Comparison of ENCODE assay signal across 8 cellular contexts in the genomic region with DNA sequence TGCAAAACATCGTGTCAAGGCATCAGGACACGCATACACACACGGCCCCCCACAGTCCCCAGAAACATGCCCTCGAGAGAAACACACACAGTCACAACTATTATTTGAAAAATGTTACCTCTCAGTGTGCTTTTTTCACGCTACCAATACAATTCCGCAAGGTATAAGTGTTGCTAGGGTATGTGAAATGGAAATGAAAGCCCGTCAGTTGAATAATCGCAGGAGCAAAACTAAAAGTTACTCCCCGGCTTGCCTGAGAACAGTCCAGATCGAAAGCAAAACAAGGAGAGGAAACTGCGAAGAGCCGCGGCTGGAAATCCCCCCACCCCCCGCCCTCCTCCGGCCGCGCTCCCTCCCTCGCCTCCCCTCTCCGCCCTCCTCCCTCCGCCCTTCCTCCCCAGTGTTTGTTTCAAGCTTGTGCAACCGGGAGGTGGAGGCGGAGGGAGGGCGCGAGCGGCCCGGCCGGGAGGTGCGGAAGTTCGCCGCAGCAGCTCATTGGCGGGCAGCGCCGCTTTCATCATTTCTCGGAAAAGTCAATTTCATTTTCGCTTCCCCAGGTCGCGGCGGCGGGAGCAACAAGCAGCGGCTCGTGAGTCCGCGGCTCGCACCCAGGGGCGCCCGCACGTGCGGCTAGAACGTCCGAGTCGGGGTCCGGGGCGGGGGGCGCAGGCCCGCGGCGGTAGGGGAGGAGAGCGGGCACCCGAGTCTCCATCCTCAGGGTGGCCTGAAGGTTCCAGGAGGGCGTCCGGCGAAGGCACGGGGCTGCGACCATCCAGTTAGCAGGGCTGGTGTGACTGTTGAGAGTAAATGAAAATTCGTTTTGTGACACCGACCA. TPM values are rescaled to one million over a fixed set of nuclear protein-coding genes. Genes with fewer than 3 reads are reported as not detected.
DNase-seq lines count a peak whose midpoint lies in the region; ATAC-seq and TF ChIP-seq lines count a peak whose summit lies in the region.

TSS of gene IRF2 (minus strand) at position 290 of the 835 bp plus-strand sequence. CDS start 45,486 bp downstream, outside the sequence.

- H4K20me1 ChIP-seq in OCI-LY3 (ENCODE audit: insufficient read depth, low read length), result peaks cover 20% of the 10 kb centered on the region; the same call in 1 of the 2 replicates

- H3K27ac ChIP-seq in HUES64 (ENCODE audit: low read depth, low read length) (peak within 1 kb of the TSS; percentile 86), OCI-LY3 (ENCODE audit: low read length) (peak within 1 kb of the TSS; percentile 98)

- H3K79me2 ChIP-seq in OCI-LY3 (ENCODE audit: low read length), result peaks cover 60% of the 10 kb centered on the region

- H3K4me1 Mint-ChIP-seq in endothelial cell (ENCODE audit: unreplicated experiment) (peaks cover 43% of the 10 kb centered on the region), mesothelial cell of epicardium (peaks cover 30% of the 10 kb centered on the region)

- H3K9me3 Mint-ChIP-seq in endothelial cell (ENCODE audit: unreplicated experiment) (no peaks in the 10 kb centered on the region), mesothelial cell of epicardium (no peaks in the 10 kb centered on the region)

- peaks cover 7% of the 10 kb centered on the region for H3K4me1 ChIP-seq in HUES64 (ENCODE audit: insufficient read depth, low read length)
- H3K4me1 ChIP-seq in OCI-LY3 (ENCODE audit: low read length), result peaks cover 23% of the 10 kb centered on the region

- H3K4me3 Mint-ChIP-seq in endothelial cell (ENCODE audit: unreplicated experiment) (peak within 1 kb of the TSS; percentile 100), mesothelial cell of epicardium (peak within 1 kb of the TSS; percentile 94)

- H3K9ac ChIP-seq in HUES64 (ENCODE audit: low read depth, low read length) (peak within 1 kb of the TSS; percentile 77), OCI-LY3 (ENCODE audit: low read length) (peak within 1 kb of the TSS; percentile 96)

- peaks cover 9% of the 10 kb centered on the region for H3K36me3 Mint-ChIP-seq in endothelial cell (ENCODE audit: low read depth, unreplicated experiment)
- H3K36me3 Mint-ChIP-seq in mesothelial cell of epicardium, result no peaks in the 10 kb centered on the region

- no peaks in the 10 kb centered on the region for H3K9me3 ChIP-seq in HUES64 (ENCODE audit: insufficient read depth, low read depth, low read length)
- H3K9me3 ChIP-seq in OCI-LY3 (ENCODE audit: insufficient read depth, low read length), result no peaks in the 10 kb centered on the region

- under 1% methylated on average over 58 of the region's 66 CpGs for WGBS in HUES64

- peak within 1 kb of the TSS; percentile 85 for H3K4me2 ChIP-seq in OCI-LY3 (ENCODE audit: low read length)

- H3K27ac Mint-ChIP-seq in endothelial cell (ENCODE audit: unreplicated experiment), result peak within 1 kb of the TSS; percentile 100
- peak within 1 kb of the TSS; percentile 99 for H3K27ac Mint-ChIP-seq in mesothelial cell of epicardium

- H3K27me3 ChIP-seq in HUES64 (ENCODE audit: insufficient read depth, low read length) (no peaks in the 10 kb centered on the region), OCI-LY3 (ENCODE audit: low read depth, low read length) (no peaks in the 10 kb centered on the region)

- H3K36me3 ChIP-seq in HUES64 (ENCODE audit: insufficient read depth, low read length), result no peaks in the 10 kb centered on the region
- H3K36me3 ChIP-seq in OCI-LY3 (replicated peaks; ENCODE audit: low read depth, low read length), result no peaks in the 10 kb centered on the region

- no peak within 1 kb of the TSS for H2AFZ ChIP-seq in OCI-LY3 (ENCODE audit: low read depth, low read length)

- peak within 1 kb of the TSS; percentile 73 for H3K4me3 ChIP-seq in HUES64 (ENCODE audit: low read length)
- peak within 1 kb of the TSS; percentile 93 for H3K4me3 ChIP-seq in OCI-LY3 (ENCODE audit: low read length)

- TF ChIP-seq CTCF in OCI-LY3 (IDR thresholded peaks at IDR 0.05; ENCODE audit: low read depth, low read length) (no peak), endothelial cell (IDR thresholded peaks at IDR 0.05; ENCODE audit: unreplicated experiment) (no peak), mesothelial cell of epicardium (IDR thresholded peaks at IDR 0.05; ENCODE audit: unreplicated experiment) (no peak)

- DNase-seq in D341Med (ENCODE audit: low spot score), result peak; percentile 94
- peak; percentile 94 for DNase-seq in activated CD8-positive, alpha-beta memory T cell treated with anti-CD3 and anti-CD28 coated beads, Interleukin-2, amount 50 U/mL, for 48 hours
- peak; percentile 91 for DNase-seq in endothelial cell (ENCODE audit: low spot score)
- peak; percentile 87 to 91 for DNase-seq in mesothelial cell of epicardium (ENCODE audit: low spot score in 2 of 2, unreplicated experiment in 2 of 2)
- DNase-seq in stimulated activated CD8-positive, alpha-beta memory T cell treated with anti-CD3 and anti-CD28 coated beads, Interleukin-15, amount 100 ng/mL, for 4 hours (ENCODE audit: low read depth in 2 of 2), result peak; percentile 94 to 96

- H3K27me3 Mint-ChIP-seq in endothelial cell (ENCODE audit: unreplicated experiment) (peaks cover 29% of the 10 kb centered on the region), mesothelial cell of epicardium (ENCODE audit: low read depth) (no peaks in the 10 kb centered on the region)

- ATAC-seq in GM21515 (IDR thresholded peaks at IDR 0.05; ENCODE audit: unreplicated experiment), result peak; percentile 62

RNA-seq across cellular contexts. Expression of gene IRF2, which starts in this region (rescaled TPM):
- polyA plus RNA-seq in HUES64 (2013, experiment 1 of 2), result 6.4 TPM
- 6.5 TPM for polyA plus RNA-seq in HUES64 (2013, experiment 2 of 2)
- total RNA-seq in endothelial cell (ENCODE audit: unreplicated experiment), result 27.6 TPM
- total RNA-seq in mesothelial cell of epicardium, result 15.8 to 18.1 TPM (median 16.7 TPM) in 3 replicates

Comparison
In these comparisons a context has a peak if more than half of its experiments do, and no peak if none do; other contexts are left out.
1. Peak in every context shown above with its lines: DNase-seq, ATAC-seq, H3K4me3 ChIP-seq and H3K27ac ChIP-seq.